ENCODE assay signal across 16 cellular contexts in the genomic region with DNA sequence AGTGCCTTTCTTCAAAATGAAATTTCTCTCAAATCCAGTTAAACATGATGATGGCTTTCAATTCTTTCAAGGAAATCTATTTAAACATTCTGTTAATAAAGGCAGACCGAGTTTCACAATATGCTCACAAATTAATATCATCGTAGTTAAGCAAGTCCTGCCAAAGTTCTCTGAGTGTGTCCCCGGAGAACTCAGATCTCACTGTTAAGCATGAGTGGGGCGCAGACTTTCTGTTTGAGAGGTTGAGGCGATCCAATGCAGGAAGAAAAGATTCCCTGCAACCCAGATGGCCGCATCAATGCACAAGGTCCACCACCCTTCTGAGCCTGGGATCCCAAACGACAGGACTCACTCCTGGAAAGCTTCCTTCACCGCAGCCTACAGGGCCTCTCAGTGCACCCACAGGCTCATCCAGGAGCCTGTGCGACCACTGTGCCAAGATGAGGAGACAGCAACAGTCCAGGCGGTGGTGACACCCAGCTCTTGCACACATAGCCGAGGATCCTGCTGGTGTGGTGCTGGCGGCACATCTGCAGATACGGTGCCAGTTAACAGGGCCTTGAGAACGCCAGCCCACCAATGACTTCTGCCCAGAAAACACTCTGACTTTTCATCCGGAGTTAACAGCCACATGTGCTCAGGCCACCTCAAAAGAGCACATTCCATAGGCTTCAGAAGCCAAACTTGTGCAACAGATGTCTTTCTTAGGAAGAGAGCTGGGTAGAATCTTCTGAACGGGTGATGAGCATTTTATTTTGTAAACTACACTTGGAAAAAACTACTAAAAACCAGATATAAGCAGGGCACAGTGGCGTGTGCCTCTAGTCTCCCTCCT.
DNase-seq lines count a peak whose midpoint lies in the region; ATAC-seq and TF ChIP-seq lines count a peak whose summit lies in the region.
"Had no signal": no experiment of that assay in that cellular context is flagged by ENCODE, and none has a peak within 500 bp of the region (broad histone marks: within the 10 kb centered on the region; RNA-seq: fewer than 3 reads in every experiment).

No MANE protein-coding gene starts in this region.

- H3K4me3 ChIP-seq in GM23248 (no peak overlapping the region), thyroid gland (replicated peaks in 1 of 3) (no peak overlapping the region)
- H3K4me3 ChIP-seq: heart right ventricle, PC-9 had no signal

- H3K4me1 Mint-ChIP-seq in brain: peaks cover 93% of the 10 kb centered on the region
- H3K4me1 Mint-ChIP-seq in natural killer cell: peaks cover 75 to 79% of the 10 kb centered on the region in 2 donors
- H3K4me1 Mint-ChIP-seq: activated CD4-positive, alpha-beta memory T cell treated with anti-CD3 and anti-CD28 coated beads, Interleukin-2, amount 10 ng/mL, durations not matched to agents 7 days and 5 days had no signal

- H3K36me3 Mint-ChIP-seq in brain (peaks cover 10% of the 10 kb centered on the region), natural killer cell (no peaks in the 10 kb centered on the region)

- H3K9me3 ChIP-seq in GM23248 (ENCODE audit: low read depth): no peaks in the 10 kb centered on the region
- H3K9me3 ChIP-seq in thyroid gland: no peaks in the 10 kb centered on the region
- H3K9me3 ChIP-seq: heart right ventricle had no signal

- H3K79me2 ChIP-seq in GM23248 (ENCODE audit: insufficient read depth): peaks cover 98% of the 10 kb centered on the region

- peak overlapping the region; percentile 31; the same call in 1 of the 2 replicates for H3K9ac ChIP-seq in GM23248

- in situ Hi-C loops in GM23248 (cut with MboI): loop anchor here (25.0 kb wide), 1 partner anchor 668 kb away; the partner anchor contains the start of gene EDRF1

- H2AFZ ChIP-seq in GM23248: no peak overlapping the region
- H2AFZ ChIP-seq: PC-9 had no signal

- H3F3A ChIP-seq in GM23248 (ENCODE audit: insufficient read depth): peaks cover 17% of the 10 kb centered on the region

- H3K27ac ChIP-seq in GM23248 (peak overlapping the region; percentile 40), thyroid gland (peak overlapping the region in 2 of 3 donors; percentile 43 to 44)

- H3K36me3 ChIP-seq in GM23248 (ENCODE audit: low read depth) (no peaks in the 10 kb centered on the region), thyroid gland (no peaks in the 10 kb centered on the region)
- H3K36me3 ChIP-seq: heart right ventricle had no signal

- no peak for TF ChIP-seq CTCF in brain (conservative IDR thresholded peaks at IDR 0.05)
- TF ChIP-seq CTCF in natural killer cell (IDR thresholded peaks at IDR 0.05): no peak
- TF ChIP-seq CTCF in thyroid gland (IDR thresholded peaks at IDR 0.05): no peak

- DNase-seq in GM23248 (peak; percentile 61), natural killer cell (no peak), thyroid gland (peak in 1 of 2 donors; percentile 23), NCI-H526 (lab: John Stamatoyannopoulos, UW) (no peak)
- DNase-seq: activated CD4-positive, alpha-beta memory T cell treated with anti-CD3 and anti-CD28 coated beads, Interleukin-2, amount 10 ng/mL, durations not matched to agents 7 days and 5 days; heart right ventricle; kidney glomerular epithelial cell; MV-4-11; NCI-H2081 treated with DMSO at 0.1 percent for 48 hours; NCI-H748 treated with DMSO at 0.1 percent for 48 hours; PC-9 had no signal

- peak overlapping the region in 4 of 5 experiments; percentile 48 to 89 (median 66) for H3K27ac Mint-ChIP-seq in brain
- H3K27ac Mint-ChIP-seq in natural killer cell: peak overlapping the region; percentile 80 to 83
- H3K27ac Mint-ChIP-seq: activated CD4-positive, alpha-beta memory T cell treated with anti-CD3 and anti-CD28 coated beads, Interleukin-2, amount 10 ng/mL, durations not matched to agents 7 days and 5 days; activated T-helper 1 cell treated with anti-CD3 and anti-CD28 coated beads, Interleukin-12 subunit alpha, Interleukin-12 subunit beta, Interleukin-2, Interleukin-4 antibody, amounts not matched to agents 30 ng/mL and 10 ng/mL and 1 ng/mL, durations not matched to agents 14 hours and 24 hours and 36 hours had no signal

- H4K20me1 ChIP-seq in GM23248 (ENCODE audit: insufficient read depth): no peaks in the 10 kb centered on the region; the same call in 1 of the 2 replicates

- intact Hi-C loops in natural killer cell (cut with micrococcal nuclease): no loop called here
- intact Hi-C loops in thyroid gland (cut with DNase I): loop anchor here (10.0 kb wide), 1 partner anchor 301 kb away; no protein-coding TSS in a partner anchor

- TF ChIP-seq POLR2A in thyroid gland (IDR thresholded peaks at IDR 0.05): no peak

- no peaks in the 10 kb centered on the region for H3K9me3 Mint-ChIP-seq in brain
- no peaks in the 10 kb centered on the region for H3K9me3 Mint-ChIP-seq in natural killer cell
- H3K9me3 Mint-ChIP-seq: activated CD4-positive, alpha-beta memory T cell treated with anti-CD3 and anti-CD28 coated beads, Interleukin-2, amount 10 ng/mL, durations not matched to agents 7 days and 5 days; activated T-helper 1 cell treated with anti-CD3 and anti-CD28 coated beads, Interleukin-12 subunit alpha, Interleukin-12 subunit beta, Interleukin-2, Interleukin-4 antibody, amounts not matched to agents 30 ng/mL and 10 ng/mL and 1 ng/mL, durations not matched to agents 14 hours and 24 hours and 36 hours had no signal

- WGBS in GM23248 (ENCODE audit: low coverage in 1 of 2, low lambda C conversion rate in 2 of 2, missing lambda C conversion rate in 2 of 2), 2 experiments: 24 to 25% methylated on average over 16 to 17 of the region's 17 CpGs
- WGBS in thyroid gland, 2 donors: 66 to 74% methylated on average over 9 to 11 of the region's 17 CpGs

- no peaks in the 10 kb centered on the region for H3K9me2 ChIP-seq in GM23248 (ENCODE audit: insufficient read depth)

- no peak overlapping the region for H3K4me3 Mint-ChIP-seq in brain
- no peak overlapping the region for H3K4me3 Mint-ChIP-seq in natural killer cell
- H3K4me3 Mint-ChIP-seq: activated CD4-positive, alpha-beta memory T cell treated with anti-CD3 and anti-CD28 coated beads, Interleukin-2, amount 10 ng/mL, durations not matched to agents 7 days and 5 days; activated T-helper 1 cell treated with anti-CD3 and anti-CD28 coated beads, Interleukin-12 subunit alpha, Interleukin-12 subunit beta, Interleukin-2, Interleukin-4 antibody, amounts not matched to agents 30 ng/mL and 10 ng/mL and 1 ng/mL, durations not matched to agents 14 hours and 24 hours and 36 hours had no signal

- H3K27me3 ChIP-seq in GM23248 (replicated peaks; ENCODE audit: insufficient read depth): no peaks in the 10 kb centered on the region
- H3K27me3 ChIP-seq in thyroid gland: no peaks in the 10 kb centered on the region
- H3K27me3 ChIP-seq: heart right ventricle had no signal

- H3K4me1 ChIP-seq in GM23248 (ENCODE audit: insufficient read depth): peaks cover 36% of the 10 kb centered on the region
- H3K4me1 ChIP-seq in thyroid gland: peaks cover 60 to 64% of the 10 kb centered on the region in 2 donors

- peak overlapping the region; percentile 41 for H3K4me2 ChIP-seq in GM23248 (ENCODE audit: unreplicated experiment)

- H3K27me3 Mint-ChIP-seq in brain (no peaks in the 10 kb centered on the region), natural killer cell (ENCODE audit: low read depth in 2 of 2) (no peaks in the 10 kb centered on the region)

- ATAC-seq in natural killer cell: no peak
- no peak for ATAC-seq in HG03432 (IDR thresholded peaks at IDR 0.05; ENCODE audit: unreplicated experiment)
- ATAC-seq in GM18868 (IDR thresholded peaks at IDR 0.05; ENCODE audit: unreplicated experiment): no peak
- ATAC-seq: esophagus mucosa, heart right ventricle had no signal
